ENCODE assay signal across 24 cellular contexts in the genomic region with DNA sequence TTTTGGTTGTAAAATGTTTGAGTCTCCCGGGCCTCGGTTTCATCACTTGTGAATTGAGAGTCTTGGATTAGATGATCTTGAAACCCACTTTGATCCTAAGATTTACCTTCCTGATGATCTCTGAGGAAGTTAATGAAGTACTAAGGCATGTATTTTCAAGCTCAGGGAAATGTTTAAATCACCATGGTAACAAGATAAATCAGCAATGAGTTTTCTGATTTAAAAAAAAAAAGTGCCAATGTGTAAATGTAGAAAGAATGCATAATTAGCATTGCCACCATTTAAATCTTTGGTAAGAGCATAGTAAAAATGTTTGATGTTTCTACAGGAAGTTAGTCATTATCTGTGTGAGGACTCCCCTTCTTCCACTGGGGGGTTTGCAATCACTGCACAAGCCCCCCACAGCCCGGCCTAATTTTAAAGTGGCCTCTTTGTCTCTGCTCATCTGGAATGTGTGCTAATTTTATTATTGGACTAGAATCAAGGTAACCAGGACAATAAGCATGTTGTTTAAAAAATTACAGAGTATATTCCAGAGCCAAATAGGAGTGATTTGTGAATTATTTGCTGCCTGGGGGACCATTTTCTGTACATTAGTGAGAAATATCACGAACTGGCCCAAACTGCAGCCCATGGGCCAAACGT.
DNase-seq lines count a peak whose midpoint lies in the region; ATAC-seq and TF ChIP-seq lines count a peak whose summit lies in the region.
"Had no signal": no experiment of that assay in that cellular context is flagged by ENCODE, and none has a peak within 500 bp of the region (broad histone marks: within the 10 kb centered on the region; RNA-seq: fewer than 3 reads in every experiment).

No MANE protein-coding gene starts in this region.

- H3K27me3 ChIP-seq in kidney epithelial cell (ENCODE audit: control insufficient read depth, insufficient read depth, low read length) (no peaks in the 10 kb centered on the region), osteoblast (ENCODE audit: insufficient read depth, low read length) (no peaks in the 10 kb centered on the region)

- no peaks in the 10 kb centered on the region for H3K9me3 ChIP-seq in osteoblast (ENCODE audit: low read depth, low read length)

- H3K4me3 ChIP-seq in kidney epithelial cell (ENCODE audit: low read depth, low read length) = no peak overlapping the region
- H3K4me3 ChIP-seq in osteoblast (ENCODE audit: insufficient read depth, low read length) = no peak overlapping the region
- H3K4me3 ChIP-seq: SK-N-MC had no signal

- no peak overlapping the region for H2AFZ ChIP-seq in osteoblast (ENCODE audit: low read length)

- intact Hi-C loops in activated B cell treated with CpG ODN at 0.5 μM for 24 hours (cut with micrococcal nuclease) = no loop called here
- intact Hi-C loops in activated naive CD4-positive, alpha-beta T cell treated with anti-CD3 and anti-CD28 coated beads for 36 hours (cut with micrococcal nuclease) = no loop called here
- intact Hi-C loops in left ventricle myocardium superior (cut with micrococcal nuclease) = no loop called here

- peak overlapping the region; percentile 30 for H3K27ac Mint-ChIP-seq in activated B cell treated with CpG ODN at 0.5 μM for 24 hours
- H3K27ac Mint-ChIP-seq in activated naive CD4-positive, alpha-beta T cell treated with anti-CD3 and anti-CD28 coated beads for 36 hours = no peak overlapping the region

- CTCF ChIA-PET in activated B cell treated with CpG ODN at 0.5 μM for 24 hours (lab: Charles Lee) = no interaction called here
- CTCF ChIA-PET in activated naive CD4-positive, alpha-beta T cell treated with anti-CD3 and anti-CD28 coated beads for 36 hours (lab: Charles Lee) = no interaction called here

- no peaks in the 10 kb centered on the region for H3K79me2 ChIP-seq in osteoblast (ENCODE audit: insufficient read depth, low read length)

- peaks cover 13% of the 10 kb centered on the region for H3K4me1 Mint-ChIP-seq in activated B cell treated with CpG ODN at 0.5 μM for 24 hours
- H3K4me1 Mint-ChIP-seq in activated naive CD4-positive, alpha-beta T cell treated with anti-CD3 and anti-CD28 coated beads for 36 hours (ENCODE audit: low read depth) = no peaks in the 10 kb centered on the region
- H3K4me1 Mint-ChIP-seq: CD8-positive, alpha-beta memory T cell had no signal

- POLR2A ChIA-PET in activated B cell treated with CpG ODN at 0.5 μM for 24 hours (lab: Charles Lee) = interaction anchor here (0.6 to 0.7 kb wide), 2 partner anchors 18 to 42 kb away, joined by 3 to 5 read pairs; no protein-coding TSS in a partner anchor

- no peak overlapping the region for H3K4me2 ChIP-seq in osteoblast (ENCODE audit: insufficient read depth, low read length)

- no peaks in the 10 kb centered on the region for H3K27me3 Mint-ChIP-seq in activated B cell treated with CpG ODN at 0.5 μM for 24 hours
- no peaks in the 10 kb centered on the region for H3K27me3 Mint-ChIP-seq in activated naive CD4-positive, alpha-beta T cell treated with anti-CD3 and anti-CD28 coated beads for 36 hours (ENCODE audit: low read depth)
- H3K27me3 Mint-ChIP-seq: CD8-positive, alpha-beta memory T cell had no signal

- peaks cover 63% of the 10 kb centered on the region for H3K36me3 Mint-ChIP-seq in activated B cell treated with CpG ODN at 0.5 μM for 24 hours (ENCODE audit: low read depth)
- peaks cover 17% of the 10 kb centered on the region for H3K36me3 Mint-ChIP-seq in activated naive CD4-positive, alpha-beta T cell treated with anti-CD3 and anti-CD28 coated beads for 36 hours (ENCODE audit: low read depth)

- ATAC-seq in activated B cell treated with CpG ODN at 0.5 μM for 24 hours (ENCODE audit: low read depth) (no peak), HG02973 (IDR thresholded peaks at IDR 0.05; ENCODE audit: unreplicated experiment) (no peak), left ventricle myocardium superior (no peak)

- H3K36me3 ChIP-seq in kidney epithelial cell (ENCODE audit: control insufficient read depth, insufficient read depth, low read length) = no peaks in the 10 kb centered on the region
- peaks cover 17% of the 10 kb centered on the region for H3K36me3 ChIP-seq in osteoblast (ENCODE audit: insufficient read depth, low read length)

- TF ChIP-seq CTCF in activated B cell treated with CpG ODN at 0.5 μM for 24 hours (IDR thresholded peaks at IDR 0.05) = no peak
- no peak for TF ChIP-seq CTCF in kidney epithelial cell (IDR thresholded peaks at IDR 0.05; ENCODE audit: insufficient read depth, low read length, poor library complexity, severe bottlenecking)
- no peak for TF ChIP-seq CTCF in osteoblast (IDR thresholded peaks at IDR 0.05; ENCODE audit: extremely low read depth, low read depth, low read length)

- H3K9me3 Mint-ChIP-seq in activated B cell treated with CpG ODN at 0.5 μM for 24 hours = no peaks in the 10 kb centered on the region
- no peaks in the 10 kb centered on the region for H3K9me3 Mint-ChIP-seq in activated naive CD4-positive, alpha-beta T cell treated with anti-CD3 and anti-CD28 coated beads for 36 hours
- H3K9me3 Mint-ChIP-seq: CD8-positive, alpha-beta memory T cell had no signal

- H3K4me1 ChIP-seq in osteoblast (ENCODE audit: insufficient read depth, low read length) = no peaks in the 10 kb centered on the region

- DNase-seq in COR-L47 (lab: John Stamatoyannopoulos, UW) = peak; percentile 8
- no peak for DNase-seq in activated B cell treated with CpG ODN at 0.5 μM for 24 hours
- DNase-seq in kidney epithelial cell (ENCODE audit: low read depth) = peak; percentile 7
- DNase-seq in osteoblast (ENCODE audit: insufficient read length, low spot score, missing footprints) = peak; percentile 49
- DNase-seq in NCI-H748 (lab: John Stamatoyannopoulos, UW; ENCODE audit: unreplicated experiment) = no peak
- DNase-seq in activated naive CD4-positive, alpha-beta T cell treated with anti-CD3 and anti-CD28 coated beads for 36 hours = no peak
- DNase-seq in left ventricle myocardium superior = no peak
- DNase-seq: CD8-positive, alpha-beta memory T cell; DMS53; EL; GF-D8; GOT3; HCEC 1CT; IMR-90; Karpas-422; MV-4-11; NCI-H1694; NCI-H446; NCI-H526; RPMI8226; SHP77 had no signal

- H3K4me3 Mint-ChIP-seq in activated B cell treated with CpG ODN at 0.5 μM for 24 hours = no peak overlapping the region
- H3K4me3 Mint-ChIP-seq in activated naive CD4-positive, alpha-beta T cell treated with anti-CD3 and anti-CD28 coated beads for 36 hours = no peak overlapping the region
- H3K4me3 Mint-ChIP-seq: CD8-positive, alpha-beta memory T cell had no signal

- no peak overlapping the region for H3K27ac ChIP-seq in osteoblast (ENCODE audit: low read depth, low read length)
- H3K27ac ChIP-seq: C4-2B, SK-N-MC had no signal

- no peaks in the 10 kb centered on the region for H4K20me1 ChIP-seq in osteoblast (ENCODE audit: insufficient read depth, low read length)

Comparison
In these comparisons a context has a peak if more than half of its experiments do, and no peak if none do; other contexts are left out.
1. DNase-seq: peak in COR-L47 (single experiment), kidney epithelial cell (single experiment) and osteoblast (single experiment); none in activated B cell treated with CpG ODN at 0.5 μM for 24 hours (single experiment), NCI-H748 (single experiment), activated naive CD4-positive, alpha-beta T cell treated with anti-CD3 and anti-CD28 coated beads for 36 hours (single experiment) and left ventricle myocardium superior (single experiment).